Comparison of ENCODE assay signal across 21 cellular contexts in genomic region chr5:59732806-59733205, GRCh38.
"Had no signal": no experiment of that assay in that cellular context is flagged by ENCODE, and none has a peak within 500 bp of the region (broad histone marks: within the 10 kb centered on the region; RNA-seq: fewer than 3 reads in every experiment).

No MANE protein-coding gene starts in this region.

- H3K36me3 Mint-ChIP-seq: natural killer cell treated with Interleukin-12 subunit alpha and Interleukin-12 subunit beta and Interleukin-15 and Interleukin-18, amount 100 ng/mL, for 72 hours; stimulated activated naive B cell treated with anti-CD40 and anti-IgM and Interleukin-4, amounts not matched to agents 10 μg/mL and 1 μg/mL and 100 μg/mL, for 72 hours had no signal

- H3K9me3 Mint-ChIP-seq: endodermal cell; memory B cell; natural killer cell treated with Interleukin-12 subunit alpha and Interleukin-12 subunit beta and Interleukin-15 and Interleukin-18, amount 100 ng/mL, for 72 hours; stimulated activated naive B cell treated with anti-CD40 and anti-IgM and Interleukin-4, amounts not matched to agents 10 μg/mL and 1 μg/mL and 100 μg/mL, for 72 hours; stimulated activated naive CD8-positive, alpha-beta T cell treated with anti-CD3 and anti-CD28 coated beads, Interleukin-15, amount 100 ng/mL, for 72 hours had no signal

- H3K4me3 ChIP-seq: coronary artery, gastroesophageal sphincter, left lung, lower lobe of right lung, psoas muscle, skin epidermis, testis, transverse colon had no signal

- DNase-seq: cerebellar nuclear complex; effector CD4-positive, alpha-beta T cell; endodermal cell; erythroblast; glutamatergic neuron; left lung; lower lobe of right lung; midbrain; psoas muscle; stimulated activated CD4-positive, alpha-beta T cell treated with anti-CD3 and anti-CD28 coated beads, Interleukin-2, amount 100 ng/mL, for 24 hours; stimulated activated CD4-positive, alpha-beta T cell treated with anti-CD3 and anti-CD28 coated beads, Interleukin-4, amount 100 ng/mL, for 4 hours; stimulated activated naive B cell treated with anti-CD40 and anti-IgM and Interleukin-4, amounts not matched to agents 10 μg/mL and 1 μg/mL and 100 μg/mL, for 72 hours; stimulated activated naive CD8-positive, alpha-beta T cell treated with anti-CD3 and anti-CD28 coated beads, Interleukin-15, amount 100 ng/mL, for 72 hours; testis; transverse colon had no signal

- H3K27ac ChIP-seq: coronary artery, gastroesophageal sphincter, left lung, lower lobe of right lung, psoas muscle, testis, transverse colon had no signal

- H3K27me3 Mint-ChIP-seq: memory B cell; stimulated activated naive B cell treated with anti-CD40 and anti-IgM and Interleukin-4, amounts not matched to agents 10 μg/mL and 1 μg/mL and 100 μg/mL, for 72 hours; stimulated activated naive CD8-positive, alpha-beta T cell treated with anti-CD3 and anti-CD28 coated beads, Interleukin-15, amount 100 ng/mL, for 72 hours had no signal

- H3K27ac Mint-ChIP-seq: endodermal cell; memory B cell; natural killer cell treated with Interleukin-12 subunit alpha and Interleukin-12 subunit beta and Interleukin-15 and Interleukin-18, amount 100 ng/mL, for 72 hours; stimulated activated naive B cell treated with anti-CD40 and anti-IgM and Interleukin-4, amounts not matched to agents 10 μg/mL and 1 μg/mL and 100 μg/mL, for 72 hours; stimulated activated naive CD8-positive, alpha-beta T cell treated with anti-CD3 and anti-CD28 coated beads, Interleukin-15, amount 100 ng/mL, for 72 hours had no signal

- H3K4me1 Mint-ChIP-seq: endodermal cell; stimulated activated naive CD8-positive, alpha-beta T cell treated with anti-CD3 and anti-CD28 coated beads, Interleukin-15, amount 100 ng/mL, for 72 hours had no signal

- ATAC-seq: gastroesophageal sphincter; left lung; lower lobe of right lung; natural killer cell treated with Interleukin-12 subunit alpha and Interleukin-12 subunit beta and Interleukin-15 and Interleukin-18, amount 100 ng/mL, for 72 hours; psoas muscle; sciatic nerve; stimulated activated naive B cell treated with anti-CD40 and anti-IgM and Interleukin-4, amounts not matched to agents 10 μg/mL and 1 μg/mL and 100 μg/mL, for 72 hours; stimulated activated naive CD8-positive, alpha-beta T cell treated with anti-CD3 and anti-CD28 coated beads, Interleukin-15, amount 100 ng/mL, for 72 hours had no signal

- H3K4me1 ChIP-seq: gastroesophageal sphincter, left lung, lower lobe of right lung, psoas muscle, testis, transverse colon had no signal

- H3K4me3 Mint-ChIP-seq: endodermal cell; memory B cell; natural killer cell treated with Interleukin-12 subunit alpha and Interleukin-12 subunit beta and Interleukin-15 and Interleukin-18, amount 100 ng/mL, for 72 hours; stimulated activated naive B cell treated with anti-CD40 and anti-IgM and Interleukin-4, amounts not matched to agents 10 μg/mL and 1 μg/mL and 100 μg/mL, for 72 hours; stimulated activated naive CD8-positive, alpha-beta T cell treated with anti-CD3 and anti-CD28 coated beads, Interleukin-15, amount 100 ng/mL, for 72 hours had no signal

- H3K27me3 ChIP-seq: gastroesophageal sphincter, left lung, testis, transverse colon had no signal

- H3K9me3 ChIP-seq: gastroesophageal sphincter, left lung, lower lobe of right lung, psoas muscle, testis, transverse colon had no signal

- H3K36me3 ChIP-seq: gastroesophageal sphincter, left lung, lower lobe of right lung, transverse colon had no signal
